Comparison of ENCODE assay signal across 8 cellular contexts in genomic region chr6:30683137-30683979, GRCh38. TPM values are rescaled to one million over a fixed set of nuclear protein-coding genes. Genes with fewer than 3 reads are reported as not detected.
A peak's percentile ranks its signal among the peaks of the same experiment; 100 is the strongest.
DNase-seq lines count a peak whose midpoint lies in the region; ATAC-seq, FAIRE-seq and TF ChIP-seq lines count a peak whose summit lies in the region.

No MANE protein-coding gene starts in this region.

- H3K4me3 ChIP-seq in PC-3 (ENCODE audit: low read length) (peak overlapping the region; percentile 97), H1 (ENCODE audit: extremely low read depth in 1 of 4, insufficient read depth in 2 of 4, low read depth in 3 of 4, low read length in 4 of 4) (peak overlapping the region in 1 of 4 experiments; percentile 44; a peak in 3 of 8 replicates), neuronal stem cell (ENCODE audit: low read length in 2 of 2) (peak overlapping the region; percentile 44 to 83)

- H2BK12ac ChIP-seq in H1 (ENCODE audit: low read depth, low read length) (no peak overlapping the region), neuronal stem cell (ENCODE audit: low read length) (no peak overlapping the region)

- ATAC-seq in CD4-positive, alpha-beta T cell (ENCODE audit: poor library complexity) = no peak
- ATAC-seq in PC-3 (no peak), HG02610 (IDR thresholded peaks at IDR 0.05; ENCODE audit: unreplicated experiment) (no peak), HG02642 (IDR thresholded peaks at IDR 0.05; ENCODE audit: poor library complexity, unreplicated experiment) (no peak)

- CTCF ChIA-PET in CD4-positive, alpha-beta T cell (lab: Charles Lee) = interaction anchor here (1.8 to 15.4 kb wide), 2 partner anchors 40 to 138 kb away, joined by 4 to 526 read pairs; partner anchors contain the start of genes MDC1 and TUBB
- CTCF ChIA-PET in PC-3 (lab: Charles Lee) (interaction anchor here (1.1 kb wide), 1 partner anchor 39 kb away, joined by 3 read pairs; no protein-coding TSS in a partner anchor), H1 (lab: Charles Lee; ENCODE audit: partially characterized antibody) (interaction anchor here (1.2 to 11.0 kb wide), 5 partner anchors 11 to 142 kb away, joined by 3 to 147 read pairs (median 5); partner anchors contain the start of gene DHX16)

- H4K8ac ChIP-seq in H1 (ENCODE audit: extremely low read depth, insufficient read depth, low read length) (no peak overlapping the region), neuronal stem cell (ENCODE audit: low read depth, low read length) (no peak overlapping the region)

- H3K4me1 ChIP-seq in PC-3 (ENCODE audit: insufficient read depth, low read length) (peaks cover 66% of the 10 kb centered on the region), H1 (replicated peaks in 1 of 4; ENCODE audit: control insufficient read depth in 3 of 4, insufficient read depth in 4 of 4, low read length in 3 of 4) (peaks cover 7 to 37% (median 24%) of the 10 kb centered on the region in 4 experiments), neuronal stem cell (ENCODE audit: control insufficient read depth in 2 of 2, insufficient read depth in 1 of 2, low read depth in 1 of 2, low read length in 2 of 2) (peaks cover 50 to 51% of the 10 kb centered on the region in 2 donors)

- DNase-seq in CD4-positive, alpha-beta T cell = no peak
- DNase-seq in PC-3 (no peak), H1 (ENCODE audit: low read depth in 1 of 2, low spot score in 2 of 2) (no peak), neuronal stem cell (ENCODE audit: low spot score) (no peak), NCI-H1436 (lab: John Stamatoyannopoulos, UW) (no peak)
- DNase-seq in stimulated activated CD4-positive, alpha-beta T cell treated with anti-CD3 and anti-CD28 coated beads, Interleukin-4, amount 100 ng/mL, for 4 hours = no peak

- peak overlapping the region; percentile 42; the same call in 1 of the 2 replicates for H2AK5ac ChIP-seq in H1 (ENCODE audit: low read depth, low read length)
- H2AK5ac ChIP-seq in neuronal stem cell (ENCODE audit: low read depth, low read length) = peak overlapping the region; percentile 56

- no peak for TF ChIP-seq POLR2A in H1 (IDR thresholded peaks at IDR 0.05; ENCODE audit: control extremely low read depth in 1 of 2, low read depth in 2 of 2, low read length in 2 of 2)

- H3K23ac ChIP-seq in H1 (ENCODE audit: insufficient read length) (no peak overlapping the region), neuronal stem cell (ENCODE audit: low read depth, low read length, poor library complexity) (no peak overlapping the region)

- H3K36me3 Mint-ChIP-seq in CD4-positive, alpha-beta T cell (ENCODE audit: low read depth) = peaks cover 78% of the 10 kb centered on the region

- FAIRE-seq in H1 (lab: Jason Lieb, UNC) = no peak

- H3K14ac ChIP-seq in H1 (ENCODE audit: insufficient read length) = no peak overlapping the region
- no peak overlapping the region for H3K14ac ChIP-seq in neuronal stem cell (ENCODE audit: low read length)

- H3K27ac ChIP-seq in CD4-positive, alpha-beta T cell (ENCODE audit: low read depth, low read length) = peak overlapping the region; percentile 98
- peak overlapping the region; percentile 89 for H3K27ac ChIP-seq in PC-3 (ENCODE audit: low read length)
- no peak overlapping the region for H3K27ac ChIP-seq in H1 (ENCODE audit: low read depth, low read length)
- H3K27ac ChIP-seq in neuronal stem cell (replicated peaks; ENCODE audit: low read length) = peak overlapping the region; percentile 60

- no peaks in the 10 kb centered on the region for H3K9me3 ChIP-seq in CD4-positive, alpha-beta T cell (ENCODE audit: control insufficient read depth, low read length)
- H3K9me3 ChIP-seq in PC-3 (ENCODE audit: low read length) (no peaks in the 10 kb centered on the region), H1 (ENCODE audit: insufficient read depth in 2 of 2, low read depth in 1 of 2, low read length in 1 of 2) (no peaks in the 10 kb centered on the region), neuronal stem cell (replicated peaks in 1 of 2; ENCODE audit: control insufficient read depth in 2 of 2, insufficient read depth in 1 of 2, low read depth in 1 of 2, low read length in 2 of 2) (no peaks in the 10 kb centered on the region)

- TSS peak; percentile 57 for BruUV-seq in PC-3 (replicated peaks; lab: Mats Ljungman, UMichigan)

- H3K4me2 ChIP-seq in PC-3 (ENCODE audit: low read length) (peak overlapping the region; percentile 87), H1 (ENCODE audit: insufficient read depth in 1 of 2, low read depth in 2 of 2, low read length in 2 of 2) (peak overlapping the region; percentile 53 to 96), neuronal stem cell (ENCODE audit: insufficient read depth, low read length, poor library complexity, severe bottlenecking) (peak overlapping the region; percentile 56)

- WGBS in H1 (ENCODE audit: extremely low coverage in 1 of 2, insufficient coverage in 1 of 2, insufficient read length in 1 of 2, insufficient replicate concordance in 2 of 2, low coverage in 1 of 2, low lambda C conversion rate in 2 of 2, missing lambda C conversion rate in 1 of 2), 2 experiments = 76% methylated on average over 2 of the region's 7 CpGs; no CpG with 5 or more reads in 1 of the 2 experiments
- no CpG with 5 or more reads among the region's 7 CpGs for WGBS in neuronal stem cell (ENCODE audit: extremely low coverage in 2 of 2, insufficient read length in 2 of 2, insufficient replicate concordance in 1 of 2), 2 donors

- no peaks in the 10 kb centered on the region for H3K27me3 ChIP-seq in CD4-positive, alpha-beta T cell (ENCODE audit: control insufficient read depth, insufficient read depth, low read length)
- no peaks in the 10 kb centered on the region for H3K27me3 ChIP-seq in PC-3 (ENCODE audit: low read length)
- no peaks in the 10 kb centered on the region for H3K27me3 ChIP-seq in H1 (replicated peaks in 1 of 4; ENCODE audit: control insufficient read depth in 3 of 4, extremely low read depth in 1 of 4, insufficient read depth in 3 of 4, low read length in 3 of 4)
- H3K27me3 ChIP-seq in neuronal stem cell (ENCODE audit: control insufficient read depth in 3 of 3, insufficient read depth in 3 of 3, low read depth in 1 of 3, low read length in 3 of 3) = no peaks in the 10 kb centered on the region

- peaks cover 4% of the 10 kb centered on the region; the same call in 1 of the 2 replicates for H3K79me1 ChIP-seq in H1 (ENCODE audit: low read depth, low read length)
- H3K79me1 ChIP-seq in neuronal stem cell (ENCODE audit: low read depth, low read length) = peaks cover 5% of the 10 kb centered on the region

- peak overlapping the region; percentile 76 for H4K91ac ChIP-seq in H1 (replicated peaks; ENCODE audit: insufficient read length, low read length)
- H4K91ac ChIP-seq in neuronal stem cell (ENCODE audit: low read depth, low read length, poor library complexity) = no peak overlapping the region

- H2AFZ ChIP-seq in PC-3 (ENCODE audit: low read length) (no peak overlapping the region), H1 (ENCODE audit: low read length) (no peak overlapping the region), neuronal stem cell (ENCODE audit: low read length) (no peak overlapping the region)

- H3K4me1 Mint-ChIP-seq in CD4-positive, alpha-beta T cell (ENCODE audit: low read depth) = peaks cover 57% of the 10 kb centered on the region

- H3K79me2 ChIP-seq in PC-3 (ENCODE audit: low read length) = peaks cover 93% of the 10 kb centered on the region
- H3K79me2 ChIP-seq in H1 (ENCODE audit: control insufficient read depth in 1 of 2, insufficient read depth in 2 of 2, low read length in 2 of 2) = peaks cover 0 to 18% of the 10 kb centered on the region in 2 experiments; a peak in 3 of 4 replicates

- H3K9me3 Mint-ChIP-seq in CD4-positive, alpha-beta T cell = no peaks in the 10 kb centered on the region

- H3K4me3 Mint-ChIP-seq in CD4-positive, alpha-beta T cell = peak overlapping the region; percentile 98

- no peak for TF ChIP-seq CTCF in CD4-positive, alpha-beta T cell (IDR thresholded peaks at IDR 0.05)
- TF ChIP-seq CTCF in PC-3 (conservative IDR thresholded peaks at IDR 0.05; ENCODE audit: low read depth, low read length) (no peak), H1 (IDR thresholded peaks at IDR 0.05; ENCODE audit: control extremely low read depth in 1 of 3, insufficient read depth in 1 of 3, low read depth in 1 of 3, low read length in 3 of 3) (no peak)

- H4K20me1 ChIP-seq in PC-3 (ENCODE audit: low read length) = no peaks in the 10 kb centered on the region
- H4K20me1 ChIP-seq in H1 (replicated peaks in 1 of 2; ENCODE audit: control insufficient read depth in 1 of 2, insufficient read depth in 2 of 2, low read length in 2 of 2) = peaks cover 3 to 8% of the 10 kb centered on the region in 2 experiments

- H2BK5ac ChIP-seq in H1 (ENCODE audit: low read depth, low read length) (peak overlapping the region; percentile 63; the same call in 1 of the 2 replicates), neuronal stem cell (ENCODE audit: low read length) (no peak overlapping the region)

- no peak overlapping the region; the same call in 1 of the 2 replicates for H3K18ac ChIP-seq in H1 (ENCODE audit: extremely low read depth, low read length)
- H3K18ac ChIP-seq in neuronal stem cell (ENCODE audit: low read length) = peak overlapping the region; percentile 81

- no peak overlapping the region for H4K5ac ChIP-seq in H1 (ENCODE audit: insufficient read length, low read depth, low read length)

- H3K23me2 ChIP-seq in H1 (ENCODE audit: low read depth, low read length) = peaks cover 13% of the 10 kb centered on the region

- H2BK15ac ChIP-seq in H1 (ENCODE audit: low read length) (no peak overlapping the region), neuronal stem cell (ENCODE audit: low read length) (no peak overlapping the region)

- H3K4ac ChIP-seq in H1 (replicated peaks; ENCODE audit: insufficient read length, low read depth, low read length) = no peak overlapping the region
- no peak overlapping the region for H3K4ac ChIP-seq in neuronal stem cell (ENCODE audit: low read length)

- H3K36me3 ChIP-seq in PC-3 (ENCODE audit: low read depth, low read length) = peaks cover 10% of the 10 kb centered on the region
- no peaks in the 10 kb centered on the region; a peak in 1 of 8 replicates for H3K36me3 ChIP-seq in H1 (ENCODE audit: control insufficient read depth in 2 of 4, insufficient read depth in 4 of 4, low read length in 3 of 4)
- H3K36me3 ChIP-seq in neuronal stem cell (replicated peaks in 1 of 2; ENCODE audit: control insufficient read depth in 2 of 2, insufficient read depth in 2 of 2, low read length in 2 of 2) = peaks cover 7 to 55% of the 10 kb centered on the region in 2 donors

- H3K9ac ChIP-seq in PC-3 (ENCODE audit: low read length) (peak overlapping the region; percentile 80), H1 (replicated peaks in 1 of 4; ENCODE audit: extremely low read depth in 1 of 4, low read depth in 3 of 4, low read length in 3 of 4) (no peak overlapping the region; a peak in 1 of 7 replicates), neuronal stem cell (ENCODE audit: low read depth, low read length, poor library complexity) (peak overlapping the region; percentile 44)

- no peak for TF ChIP-seq RAD21 in H1 (IDR thresholded peaks at IDR 0.05 in 1 of 2, conservative IDR thresholded peaks at IDR 0.05 in 1 of 2; ENCODE audit: low read depth in 2 of 2, low read length in 2 of 2)

- H2BK120ac ChIP-seq in H1 (replicated peaks; ENCODE audit: low read depth, low read length) (no peak overlapping the region), neuronal stem cell (ENCODE audit: low read depth, low read length) (no peak overlapping the region)

- no peaks in the 10 kb centered on the region for H3K9me2 ChIP-seq in PC-3 (replicated peaks; ENCODE audit: low read length)

- no peaks in the 10 kb centered on the region for H3F3A ChIP-seq in PC-3 (ENCODE audit: low read length, unreplicated experiment)

- intact Hi-C loops in CD4-positive, alpha-beta T cell (cut with DNase I, micrococcal nuclease) = loop anchor here in 1 of 2 experiments (5.0 kb wide), 1 partner anchor 404 kb away; no protein-coding TSS in a partner anchor
- intact Hi-C loops in PC-3 (cut with micrococcal nuclease) = no loop called here

- peak overlapping the region; percentile 94 for H3K27ac Mint-ChIP-seq in CD4-positive, alpha-beta T cell

- no peak for TF ChIP-seq EP300 in H1 (IDR thresholded peaks at IDR 0.05; ENCODE audit: borderline replicate concordance in 1 of 2, low read depth in 2 of 2, low read length in 2 of 2)

- H2BK20ac ChIP-seq in H1 (ENCODE audit: low read length) = 0 out of 2 replicates have a peak overlapping the region, but pooled peaks have one; percentile 61

- H3K56ac ChIP-seq in H1 (replicated peaks; ENCODE audit: insufficient read length, low read depth, low read length) = no peak overlapping the region

- no peaks in the 10 kb centered on the region for H3K27me3 Mint-ChIP-seq in CD4-positive, alpha-beta T cell

- POLR2A ChIA-PET in CD4-positive, alpha-beta T cell (lab: Charles Lee) = interaction anchor here (0.8 to 8.1 kb wide), 7 partner anchors 21 to 183 kb away, joined by 3 to 381 read pairs (median 9); partner anchors contain the start of genes ABCF1, MDC1 and TUBB
- POLR2A ChIA-PET in PC-3 (lab: Charles Lee; ENCODE audit: unreplicated experiment) = interaction anchor here (0.6 kb wide), 1 partner anchor 130 kb away, joined by 7 read pairs; no protein-coding TSS in a partner anchor
- POLR2A ChIA-PET in H1 (lab: Charles Lee; ENCODE audit: partially characterized antibody) = interaction anchor here (0.5 to 18.7 kb wide), 8 partner anchors 13 to 376 kb away, joined by 3 to 388 read pairs (median 4); partner anchors contain the start of genes MDC1 and TUBB

RNA-seq across cellular contexts. Expression of gene PPP1R18, which starts 3.1 kb away (rescaled TPM):
- total RNA-seq in CD4-positive, alpha-beta T cell = 10 to 100 TPM; 30.9 to 31.6 TPM
- total RNA-seq in PC-3 (2014; rRNA removed) = 49.9 and 76.0 TPM in 2 replicates
- 23.6 and 25.1 TPM in 2 replicates for total RNA-seq in H1 (2021; fragmentation: NEBNext Ultra II Directional; extraction: Animal tissue kit (Norgen Biotek cat#: 25700))
- 29.1 and 33.2 TPM in 2 replicates for polyA plus RNA-seq in H1 (2011; rRNA removed)
- 21.6 TPM for polyA plus RNA-seq in H1 (2011; cell fraction: cytosol; rRNA removed)
- polyA plus RNA-seq in H1 (2011; cell fraction: nucleus; rRNA removed) = 38.2 TPM
- 22.3 to 25.4 TPM (median 25.0 TPM) in 4 replicates for polyA plus RNA-seq in H1 (2012, experiment 1 of 2)
- 33.6 TPM for polyA plus RNA-seq in H1 (2012, experiment 2 of 2)
- 31.3 TPM for polyA plus RNA-seq in H1 (2013, experiment 1 of 2)
- 28.9 TPM for polyA plus RNA-seq in H1 (2013, experiment 2 of 2)
- polyA minus RNA-seq in H1 (2011; rRNA and poly(A)+ RNA removed) = 19.7 and 22.4 TPM in 2 replicates
- polyA minus RNA-seq in H1 (2011; cell fraction: cytosol; rRNA and poly(A)+ RNA removed) = 15.6 TPM
- 11.4 TPM for polyA minus RNA-seq in H1 (2011; cell fraction: nucleus; rRNA and poly(A)+ RNA removed)
- polyA plus RNA-seq in neuronal stem cell (2013, experiment 1 of 2) = 54.3 TPM
- 55.0 TPM for polyA plus RNA-seq in neuronal stem cell (2013, experiment 2 of 2)

RNA-seq across cellular contexts. Expression of gene NRM, which starts 7.4 kb away (rescaled TPM):
- 1 to 10 TPM; 3.8 to 4.4 TPM for total RNA-seq in CD4-positive, alpha-beta T cell
- total RNA-seq in PC-3 (2014; rRNA removed) = 8.5 and 14.8 TPM in 2 replicates
- total RNA-seq in H1 (2021; fragmentation: NEBNext Ultra II Directional; extraction: Animal tissue kit (Norgen Biotek cat#: 25700)) = 27.3 and 28.0 TPM in 2 replicates
- 50.4 and 55.4 TPM in 2 replicates for polyA plus RNA-seq in H1 (2011; rRNA removed)
- polyA plus RNA-seq in H1 (2011; cell fraction: cytosol; rRNA removed) = 18.8 TPM
- 31.7 TPM for polyA plus RNA-seq in H1 (2011; cell fraction: nucleus; rRNA removed)
- polyA plus RNA-seq in H1 (2012, experiment 1 of 2) = 27.7 to 48.3 TPM (median 41.6 TPM) in 4 replicates
- polyA plus RNA-seq in H1 (2012, experiment 2 of 2) = 60.0 TPM
- polyA plus RNA-seq in H1 (2013, experiment 1 of 2) = 92.9 TPM
- 99.7 TPM for polyA plus RNA-seq in H1 (2013, experiment 2 of 2)
- 24.4 and 26.8 TPM in 2 replicates for polyA minus RNA-seq in H1 (2011; rRNA and poly(A)+ RNA removed)
- polyA minus RNA-seq in H1 (2011; cell fraction: cytosol; rRNA and poly(A)+ RNA removed) = 21.6 TPM
- 15.4 TPM for polyA minus RNA-seq in H1 (2011; cell fraction: nucleus; rRNA and poly(A)+ RNA removed)
- 98.1 TPM for polyA plus RNA-seq in neuronal stem cell (2013, experiment 1 of 2)
- 96.2 TPM for polyA plus RNA-seq in neuronal stem cell (2013, experiment 2 of 2)

RNA-seq across cellular contexts. Expression of gene DHX16, which starts 10.6 kb away (rescaled TPM):
- 10 to 100 TPM; 15.9 to 16.1 TPM for total RNA-seq in CD4-positive, alpha-beta T cell
- total RNA-seq in PC-3 (2014; rRNA removed) = 50.0 and 75.6 TPM in 2 replicates
- total RNA-seq in H1 (2021; fragmentation: NEBNext Ultra II Directional; extraction: Animal tissue kit (Norgen Biotek cat#: 25700)) = 27.4 and 29.4 TPM in 2 replicates
- polyA plus RNA-seq in H1 (2011; rRNA removed) = 44.4 and 53.8 TPM in 2 replicates
- 43.4 TPM for polyA plus RNA-seq in H1 (2011; cell fraction: cytosol; rRNA removed)
- polyA plus RNA-seq in H1 (2011; cell fraction: nucleus; rRNA removed) = 70.6 TPM
- 29.1 to 38.2 TPM (median 35.0 TPM) in 4 replicates for polyA plus RNA-seq in H1 (2012, experiment 1 of 2)
- 18.5 TPM for polyA plus RNA-seq in H1 (2012, experiment 2 of 2)
- 18.6 TPM for polyA plus RNA-seq in H1 (2013, experiment 1 of 2)
- polyA plus RNA-seq in H1 (2013, experiment 2 of 2) = 17.8 TPM
- polyA minus RNA-seq in H1 (2011; rRNA and poly(A)+ RNA removed) = 46.2 and 54.8 TPM in 2 replicates
- 17.8 TPM for polyA minus RNA-seq in H1 (2011; cell fraction: cytosol; rRNA and poly(A)+ RNA removed)
- 20.5 TPM for polyA minus RNA-seq in H1 (2011; cell fraction: nucleus; rRNA and poly(A)+ RNA removed)
- 16.0 TPM for polyA plus RNA-seq in neuronal stem cell (2013, experiment 1 of 2)
- polyA plus RNA-seq in neuronal stem cell (2013, experiment 2 of 2) = 14.8 TPM

RNA-seq across cellular contexts. Expression of gene MDC1, which starts 33.7 kb away (rescaled TPM):
- 10 to 100 TPM; 50.5 to 56.8 TPM for total RNA-seq in CD4-positive, alpha-beta T cell
- total RNA-seq in PC-3 (2014; rRNA removed) = 19.6 and 24.9 TPM in 2 replicates
- total RNA-seq in H1 (2021; fragmentation: NEBNext Ultra II Directional; extraction: Animal tissue kit (Norgen Biotek cat#: 25700)) = 68.0 and 81.1 TPM in 2 replicates
- polyA plus RNA-seq in H1 (2011; rRNA removed) = 29.9 and 40.9 TPM in 2 replicates
- 19.5 TPM for polyA plus RNA-seq in H1 (2011; cell fraction: cytosol; rRNA removed)
- 95.4 TPM for polyA plus RNA-seq in H1 (2011; cell fraction: nucleus; rRNA removed)
- polyA plus RNA-seq in H1 (2012, experiment 1 of 2) = 49.3 to 109 TPM (median 73.8 TPM) in 4 replicates
- 21.4 TPM for polyA plus RNA-seq in H1 (2012, experiment 2 of 2)
- 40.3 TPM for polyA plus RNA-seq in H1 (2013, experiment 1 of 2)
- polyA plus RNA-seq in H1 (2013, experiment 2 of 2) = 37.3 TPM
- polyA minus RNA-seq in H1 (2011; rRNA and poly(A)+ RNA removed) = 37.3 and 50.7 TPM in 2 replicates
- 23.5 TPM for polyA minus RNA-seq in H1 (2011; cell fraction: cytosol; rRNA and poly(A)+ RNA removed)
- polyA minus RNA-seq in H1 (2011; cell fraction: nucleus; rRNA and poly(A)+ RNA removed) = 20.3 TPM
- 50.3 TPM for polyA plus RNA-seq in neuronal stem cell (2013, experiment 1 of 2)
- 51.5 TPM for polyA plus RNA-seq in neuronal stem cell (2013, experiment 2 of 2)

RNA-seq across cellular contexts. Expression of gene C6orf136, which starts 36.4 kb away (rescaled TPM):
- 10 to 100 TPM; 20.3 to 21.7 TPM for total RNA-seq in CD4-positive, alpha-beta T cell
- 10.6 and 18.7 TPM in 2 replicates for total RNA-seq in PC-3 (2014; rRNA removed)
- 18.2 and 20.8 TPM in 2 replicates for total RNA-seq in H1 (2021; fragmentation: NEBNext Ultra II Directional; extraction: Animal tissue kit (Norgen Biotek cat#: 25700))
- polyA plus RNA-seq in H1 (2011; rRNA removed) = 23.1 and 30.4 TPM in 2 replicates
- polyA plus RNA-seq in H1 (2011; cell fraction: cytosol; rRNA removed) = 23.9 TPM
- 49.1 TPM for polyA plus RNA-seq in H1 (2011; cell fraction: nucleus; rRNA removed)
- 18.9 to 24.6 TPM (median 22.5 TPM) in 4 replicates for polyA plus RNA-seq in H1 (2012, experiment 1 of 2)
- polyA plus RNA-seq in H1 (2012, experiment 2 of 2) = 24.5 TPM
- polyA plus RNA-seq in H1 (2013, experiment 1 of 2) = 24.5 TPM
- 20.2 TPM for polyA plus RNA-seq in H1 (2013, experiment 2 of 2)
- polyA minus RNA-seq in H1 (2011; rRNA and poly(A)+ RNA removed) = 7.0 and 10.6 TPM in 2 replicates
- polyA minus RNA-seq in H1 (2011; cell fraction: cytosol; rRNA and poly(A)+ RNA removed) = 10.5 TPM
- polyA minus RNA-seq in H1 (2011; cell fraction: nucleus; rRNA and poly(A)+ RNA removed) = 17.4 TPM
- 17.2 TPM for polyA plus RNA-seq in neuronal stem cell (2013, experiment 1 of 2)
- polyA plus RNA-seq in neuronal stem cell (2013, experiment 2 of 2) = 16.5 TPM

Comparison
In these comparisons a context has a peak if more than half of its experiments do, and no peak if none do; other contexts are left out.
1. H3K9ac ChIP-seq: peak in PC-3 (single experiment) and neuronal stem cell (single experiment); none in H1 (0 of 4).
2. Peak in every context shown above with its lines, with median percentiles within 50 percentile points of each other: H3K4me2 ChIP-seq.